ENCODE assay signal across 1 cellular context in the genomic region with DNA sequence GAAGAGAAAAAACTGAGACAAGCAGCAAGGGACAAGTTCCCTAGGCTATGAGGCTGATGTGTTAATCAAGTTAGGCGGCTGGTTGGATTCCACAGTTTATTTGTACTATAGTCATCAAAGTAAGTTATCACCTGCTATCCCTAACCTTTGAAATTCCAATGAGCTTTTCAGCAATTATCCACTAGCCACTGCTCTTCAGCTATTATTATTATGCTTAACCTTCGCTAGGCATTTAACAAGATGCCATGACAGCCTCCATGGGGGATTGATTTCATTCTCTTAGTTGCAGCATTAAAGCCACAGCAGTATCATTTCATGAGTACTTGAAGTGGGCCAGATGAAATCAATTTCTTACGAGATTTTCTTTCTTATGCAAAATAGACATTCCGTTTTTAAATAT.
TF ChIP-seq lines count a peak whose summit lies in the region.

No MANE protein-coding gene starts in this region.

TF ChIP-seq in GM23338, 12 proteins besides CTCF, POLR2A, EP300 and RAD21 (continued from another document):
- TF ChIP-seq ZNF462 (CRISPR knock-in tag; IDR thresholded peaks at IDR 0.05) = no peak
- TF ChIP-seq, protein P1, sequence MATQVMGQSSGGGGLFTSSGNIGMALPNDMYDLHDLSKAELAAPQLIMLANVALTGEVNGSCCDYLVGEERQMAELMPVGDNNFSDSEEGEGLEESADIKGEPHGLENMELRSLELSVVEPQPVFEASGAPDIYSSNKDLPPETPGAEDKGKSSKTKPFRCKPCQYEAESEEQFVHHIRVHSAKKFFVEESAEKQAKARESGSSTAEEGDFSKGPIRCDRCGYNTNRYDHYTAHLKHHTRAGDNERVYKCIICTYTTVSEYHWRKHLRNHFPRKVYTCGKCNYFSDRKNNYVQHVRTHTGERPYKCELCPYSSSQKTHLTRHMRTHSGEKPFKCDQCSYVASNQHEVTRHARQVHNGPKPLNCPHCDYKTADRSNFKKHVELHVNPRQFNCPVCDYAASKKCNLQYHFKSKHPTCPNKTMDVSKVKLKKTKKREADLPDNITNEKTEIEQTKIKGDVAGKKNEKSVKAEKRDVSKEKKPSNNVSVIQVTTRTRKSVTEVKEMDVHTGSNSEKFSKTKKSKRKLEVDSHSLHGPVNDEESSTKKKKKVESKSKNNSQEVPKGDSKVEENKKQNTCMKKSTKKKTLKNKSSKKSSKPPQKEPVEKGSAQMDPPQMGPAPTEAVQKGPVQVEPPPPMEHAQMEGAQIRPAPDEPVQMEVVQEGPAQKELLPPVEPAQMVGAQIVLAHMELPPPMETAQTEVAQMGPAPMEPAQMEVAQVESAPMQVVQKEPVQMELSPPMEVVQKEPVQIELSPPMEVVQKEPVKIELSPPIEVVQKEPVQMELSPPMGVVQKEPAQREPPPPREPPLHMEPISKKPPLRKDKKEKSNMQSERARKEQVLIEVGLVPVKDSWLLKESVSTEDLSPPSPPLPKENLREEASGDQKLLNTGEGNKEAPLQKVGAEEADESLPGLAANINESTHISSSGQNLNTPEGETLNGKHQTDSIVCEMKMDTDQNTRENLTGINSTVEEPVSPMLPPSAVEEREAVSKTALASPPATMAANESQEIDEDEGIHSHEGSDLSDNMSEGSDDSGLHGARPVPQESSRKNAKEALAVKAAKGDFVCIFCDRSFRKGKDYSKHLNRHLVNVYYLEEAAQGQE (IDR thresholded peaks at IDR 0.05; ENCODE audit: unreplicated experiment) = no peak
- no peak for TF ChIP-seq CREB1 (CRISPR knock-in tag; IDR thresholded peaks at IDR 0.05; ENCODE audit: low read depth)
- no peak for TF ChIP-seq NANOG (IDR thresholded peaks at IDR 0.05; ENCODE audit: borderline replicate concordance)
- TF ChIP-seq ETS1 (IDR thresholded peaks at IDR 0.05) = no peak
